Comparison of ENCODE assay signal across 1 cellular context in the genomic region with DNA sequence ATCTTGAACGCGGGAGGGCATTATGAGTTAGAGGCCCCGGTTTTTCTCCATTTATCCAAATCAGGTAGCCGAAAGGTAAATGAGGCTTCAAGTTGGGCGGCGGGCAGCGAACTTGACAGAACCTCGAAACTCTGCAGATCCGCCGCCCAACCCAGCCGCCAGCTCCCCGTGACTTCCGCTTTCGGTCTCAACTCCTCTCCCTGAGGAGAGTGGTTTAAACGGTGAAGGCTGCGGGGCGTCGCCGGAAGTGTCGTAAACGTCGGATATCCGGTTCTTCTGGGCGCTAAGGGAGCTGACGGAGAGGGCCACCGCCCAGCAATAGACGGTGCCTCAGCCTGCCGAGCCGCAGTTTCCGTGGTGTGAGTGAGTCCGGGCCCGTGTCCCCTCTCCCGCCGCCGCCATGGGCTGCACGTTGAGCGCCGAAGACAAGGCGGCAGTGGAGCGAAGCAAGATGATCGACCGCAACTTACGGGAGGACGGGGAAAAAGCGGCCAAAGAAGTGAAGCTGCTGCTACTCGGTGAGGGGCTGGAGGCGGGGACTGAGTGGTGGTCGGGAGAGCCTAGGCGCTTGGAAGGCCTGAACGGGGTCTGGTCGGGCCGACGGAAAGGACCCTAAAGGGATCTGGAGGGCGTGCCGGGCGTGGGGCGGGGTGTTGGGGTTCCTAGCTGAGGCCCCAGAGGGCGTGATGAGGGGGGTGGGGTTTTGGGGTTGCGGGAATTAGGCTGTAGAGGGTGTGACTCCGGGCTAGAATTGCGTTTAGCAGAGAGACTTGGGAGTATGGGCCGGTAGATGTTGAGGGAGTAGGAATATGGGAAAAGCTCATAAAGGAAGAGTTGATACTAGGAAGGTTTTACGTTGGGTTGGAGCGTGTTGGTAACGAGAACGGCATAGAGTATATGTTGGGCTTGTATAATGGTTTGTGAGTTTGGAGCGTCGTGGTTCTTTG.
A peak's percentile ranks its signal among the peaks of the same experiment; 100 is the strongest.
TF ChIP-seq lines count a peak whose summit lies in the region.

A gene (plus strand): TSS at position 295 of the 947 bp plus-strand sequence. CDS start 106 bp downstream, at position 401.

TF ChIP-seq in SK-N-SH, 30 proteins besides CTCF, POLR2A, EP300 and RAD21 (continued from another document):
- TF ChIP-seq TAF1 (IDR thresholded peaks at IDR 0.05; ENCODE audit: borderline replicate concordance, low read depth, low read length) (peak; percentile 96), MEF2A (IDR thresholded peaks at IDR 0.05; ENCODE audit: borderline replicate concordance, low read depth) (no peak), MXI1 (IDR thresholded peaks at IDR 0.05; ENCODE audit: low read depth, low read length) (peak; percentile 91), RXRA (IDR thresholded peaks at IDR 0.05; ENCODE audit: borderline replicate concordance, low read depth) (no peak), GATA2 (CRISPR knock-in tag; IDR thresholded peaks at IDR 0.05) (0 out of 2 replicates have a peak, but pooled peaks have one; percentile 6), ELF1 (IDR thresholded peaks at IDR 0.05) (peak; percentile 87), EZH2phosphoT487 (IDR thresholded peaks at IDR 0.05; ENCODE audit: borderline replicate concordance, low read depth) (no peak), POLR2AphosphoS5 (IDR thresholded peaks at IDR 0.05; ENCODE audit: low read depth, low read length) (peak; percentile 98), SMC3 (IDR thresholded peaks at IDR 0.05; ENCODE audit: low read depth, low read length) (peak; percentile 24; the same call in 1 of the 2 replicates)
- TF ChIP-seq, protein P1, sequence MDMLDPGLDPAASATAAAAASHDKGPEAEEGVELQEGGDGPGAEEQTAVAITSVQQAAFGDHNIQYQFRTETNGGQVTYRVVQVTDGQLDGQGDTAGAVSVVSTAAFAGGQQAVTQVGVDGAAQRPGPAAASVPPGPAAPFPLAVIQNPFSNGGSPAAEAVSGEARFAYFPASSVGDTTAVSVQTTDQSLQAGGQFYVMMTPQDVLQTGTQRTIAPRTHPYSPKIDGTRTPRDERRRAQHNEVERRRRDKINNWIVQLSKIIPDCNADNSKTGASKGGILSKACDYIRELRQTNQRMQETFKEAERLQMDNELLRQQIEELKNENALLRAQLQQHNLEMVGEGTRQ (IDR thresholded peaks at IDR 0.05; ENCODE audit: borderline replicate concordance, low read depth, low read length): no peak
- TF ChIP-seq, protein P2, sequence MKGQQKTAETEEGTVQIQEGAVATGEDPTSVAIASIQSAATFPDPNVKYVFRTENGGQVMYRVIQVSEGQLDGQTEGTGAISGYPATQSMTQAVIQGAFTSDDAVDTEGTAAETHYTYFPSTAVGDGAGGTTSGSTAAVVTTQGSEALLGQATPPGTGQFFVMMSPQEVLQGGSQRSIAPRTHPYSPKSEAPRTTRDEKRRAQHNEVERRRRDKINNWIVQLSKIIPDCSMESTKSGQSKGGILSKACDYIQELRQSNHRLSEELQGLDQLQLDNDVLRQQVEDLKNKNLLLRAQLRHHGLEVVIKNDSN (IDR thresholded peaks at IDR 0.05; ENCODE audit: borderline replicate concordance, low read depth): peak; percentile 75
- TF ChIP-seq, protein P3, sequence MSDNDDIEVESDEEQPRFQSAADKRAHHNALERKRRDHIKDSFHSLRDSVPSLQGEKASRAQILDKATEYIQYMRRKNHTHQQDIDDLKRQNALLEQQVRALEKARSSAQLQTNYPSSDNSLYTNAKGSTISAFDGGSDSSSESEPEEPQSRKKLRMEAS (IDR thresholded peaks at IDR 0.05; ENCODE audit: low read depth): peak; percentile 72
